13 cellular contexts compared by ENCODE assay signal in the genomic region with DNA sequence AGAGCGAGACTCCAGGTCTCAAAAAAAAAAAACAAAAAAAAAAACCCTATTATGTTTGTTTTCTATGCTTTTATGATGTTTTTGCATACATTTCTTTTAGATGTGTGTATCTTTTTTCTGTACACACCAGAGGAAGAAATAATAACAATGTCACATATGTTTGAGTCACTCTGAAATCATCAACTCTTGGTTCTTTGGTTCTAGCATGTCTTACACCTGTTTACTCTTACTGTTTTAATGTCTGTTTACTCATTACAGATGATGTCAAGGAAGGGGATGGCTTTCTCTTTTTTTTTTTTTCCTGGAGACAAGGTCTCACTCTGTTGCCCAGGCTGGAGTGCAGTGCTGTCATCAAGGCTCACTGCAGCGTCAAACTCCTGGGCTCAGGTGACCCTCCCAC. TPM values are rescaled to one million over a fixed set of nuclear protein-coding genes. Genes with fewer than 3 reads are reported as not detected.
A peak's percentile ranks its signal among the peaks of the same experiment; 100 is the strongest.
DNase-seq lines count a peak whose midpoint lies in the region; ATAC-seq lines count a peak whose summit lies in the region.
"Had no signal": no experiment of that assay in that cellular context is flagged by ENCODE, and none has a peak within 500 bp of the region (broad histone marks: within the 10 kb centered on the region; RNA-seq: fewer than 3 reads in every experiment).

No MANE protein-coding gene starts in this region.

- H3K4me1 Mint-ChIP-seq in CD4-positive, alpha-beta memory T cell: peaks cover 38 to 82% (median 57%) of the 10 kb centered on the region in 4 donors
- peaks cover 36 to 42% (median 37%) of the 10 kb centered on the region in 3 donors for H3K4me1 Mint-ChIP-seq in IgD-negative memory B cell
- H3K4me1 Mint-ChIP-seq in dendritic cell treated with granulocyte-macrophage colony-stimulating factor and Interleukin-4, amounts not matched to agents 40 ng/mL and 50 ng/mL, for 4 days (ENCODE audit: low read depth): peaks cover 55% of the 10 kb centered on the region
- peaks cover 41 to 43% of the 10 kb centered on the region in 2 donors for H3K4me1 Mint-ChIP-seq in natural killer cell treated with Interleukin-12 subunit alpha and Interleukin-12 subunit beta and Interleukin-15 and Interleukin-18, amount 100 ng/mL, for 72 hours (ENCODE audit: low read depth in 2 of 2)

- CTCF ChIA-PET in CD4-positive, alpha-beta memory T cell (lab: Charles Lee; ENCODE audit: partially characterized antibody): interaction anchor here (1.1 kb wide), 1 partner anchor 48 kb away, joined by 7 read pairs; the partner anchor contains the start of gene USP4

- DNase-seq in CD4-positive, alpha-beta memory T cell: no peak
- DNase-seq in natural killer cell treated with Interleukin-12 subunit alpha and Interleukin-12 subunit beta and Interleukin-15 and Interleukin-18, amount 100 ng/mL, for 72 hours (ENCODE audit: low spot score): no peak
- no peak for DNase-seq in SK-N-DZ (ENCODE audit: low spot score)
- DNase-seq in NCI-H2196 (lab: John Stamatoyannopoulos, UW; ENCODE audit: unreplicated experiment): no peak
- DNase-seq in ACHN: no peak
- DNase-seq in cerebellar cortex (ENCODE audit: low spot score): no peak
- DNase-seq: activated CD4-positive, alpha-beta T cell treated with anti-CD3 and anti-CD28 coated beads for 4 hours; activated effector memory CD4-positive, alpha-beta T cell treated with Interleukin-2 at 50 U/mL for 16 hours; GDM1; NCI-H510A treated with DMSO at 0.1 percent for 48 hours; stimulated activated naive CD8-positive, alpha-beta T cell treated with anti-CD3 and anti-CD28 coated beads, Interleukin-15, Interleukin-2, amounts not matched to agents 100 U/mL and 50 U/mL, for 24 hours had no signal

- H3K4me3 Mint-ChIP-seq in CD4-positive, alpha-beta memory T cell: peak overlapping the region in 3 of 8 donors; percentile 12 to 63 (median 26)
- peak overlapping the region in 1 of 4 donors; percentile 76 for H3K4me3 Mint-ChIP-seq in IgD-negative memory B cell
- no peak overlapping the region for H3K4me3 Mint-ChIP-seq in dendritic cell treated with granulocyte-macrophage colony-stimulating factor and Interleukin-4, amounts not matched to agents 40 ng/mL and 50 ng/mL, for 4 days
- no peak overlapping the region for H3K4me3 Mint-ChIP-seq in natural killer cell treated with Interleukin-12 subunit alpha and Interleukin-12 subunit beta and Interleukin-15 and Interleukin-18, amount 100 ng/mL, for 72 hours

- H3K27me3 Mint-ChIP-seq in CD4-positive, alpha-beta memory T cell: no peaks in the 10 kb centered on the region
- no peaks in the 10 kb centered on the region for H3K27me3 Mint-ChIP-seq in IgD-negative memory B cell
- no peaks in the 10 kb centered on the region for H3K27me3 Mint-ChIP-seq in dendritic cell treated with granulocyte-macrophage colony-stimulating factor and Interleukin-4, amounts not matched to agents 40 ng/mL and 50 ng/mL, for 4 days
- H3K27me3 Mint-ChIP-seq in natural killer cell treated with Interleukin-12 subunit alpha and Interleukin-12 subunit beta and Interleukin-15 and Interleukin-18, amount 100 ng/mL, for 72 hours: no peaks in the 10 kb centered on the region

- H3K36me3 Mint-ChIP-seq in CD4-positive, alpha-beta memory T cell: peaks cover 4 to 16% of the 10 kb centered on the region in 2 donors
- H3K36me3 Mint-ChIP-seq in IgD-negative memory B cell: peaks cover 8% of the 10 kb centered on the region
- H3K36me3 Mint-ChIP-seq in dendritic cell treated with granulocyte-macrophage colony-stimulating factor and Interleukin-4, amounts not matched to agents 40 ng/mL and 50 ng/mL, for 4 days (ENCODE audit: low read depth): peaks cover 42% of the 10 kb centered on the region
- no peaks in the 10 kb centered on the region for H3K36me3 Mint-ChIP-seq in natural killer cell treated with Interleukin-12 subunit alpha and Interleukin-12 subunit beta and Interleukin-15 and Interleukin-18, amount 100 ng/mL, for 72 hours

- no peak overlapping the region for H3K27ac ChIP-seq in CD4-positive, alpha-beta memory T cell (ENCODE audit: low read depth, low read length)

- H3K4me3 ChIP-seq in CD4-positive, alpha-beta memory T cell (ENCODE audit: low read length in 2 of 2): no peak overlapping the region

- H3K27ac Mint-ChIP-seq in CD4-positive, alpha-beta memory T cell: peak overlapping the region in 5 of 7 donors; percentile 37 to 77 (median 64)
- H3K27ac Mint-ChIP-seq in IgD-negative memory B cell: peak overlapping the region in 2 of 3 donors; percentile 12 to 63
- peak overlapping the region; percentile 63 for H3K27ac Mint-ChIP-seq in dendritic cell treated with granulocyte-macrophage colony-stimulating factor and Interleukin-4, amounts not matched to agents 40 ng/mL and 50 ng/mL, for 4 days
- H3K27ac Mint-ChIP-seq in natural killer cell treated with Interleukin-12 subunit alpha and Interleukin-12 subunit beta and Interleukin-15 and Interleukin-18, amount 100 ng/mL, for 72 hours: peak overlapping the region; percentile 20 to 77

- H3K27me3 ChIP-seq in CD4-positive, alpha-beta memory T cell (ENCODE audit: insufficient read depth, low read length): no peaks in the 10 kb centered on the region

- peak in 1 of 2 donors; percentile 27 for ATAC-seq in natural killer cell treated with Interleukin-12 subunit alpha and Interleukin-12 subunit beta and Interleukin-15 and Interleukin-18, amount 100 ng/mL, for 72 hours
- ATAC-seq: stimulated activated naive CD8-positive, alpha-beta T cell treated with anti-CD3 and anti-CD28 coated beads, Interleukin-15, Interleukin-2, amounts not matched to agents 100 U/mL and 50 U/mL, for 24 hours had no signal

- no peaks in the 10 kb centered on the region for H3K9me3 ChIP-seq in CD4-positive, alpha-beta memory T cell (ENCODE audit: control insufficient read depth in 1 of 2, low read length in 2 of 2)

- POLR2A ChIA-PET in CD4-positive, alpha-beta memory T cell (lab: Charles Lee; ENCODE audit: partially characterized antibody): interaction anchor here (1.0 to 3.2 kb wide), 2 partner anchors 17 to 48 kb away, joined by 4 to 12 read pairs; partner anchors contain the start of gene USP4

- intact Hi-C loops in CD4-positive, alpha-beta memory T cell (cut with micrococcal nuclease): no loop called here
- intact Hi-C loops in dendritic cell treated with granulocyte-macrophage colony-stimulating factor and Interleukin-4, amounts not matched to agents 40 ng/mL and 50 ng/mL, for 4 days (cut with micrococcal nuclease): no loop called here

- H3K9me3 Mint-ChIP-seq in CD4-positive, alpha-beta memory T cell: no peaks in the 10 kb centered on the region
- no peaks in the 10 kb centered on the region for H3K9me3 Mint-ChIP-seq in IgD-negative memory B cell
- no peaks in the 10 kb centered on the region for H3K9me3 Mint-ChIP-seq in dendritic cell treated with granulocyte-macrophage colony-stimulating factor and Interleukin-4, amounts not matched to agents 40 ng/mL and 50 ng/mL, for 4 days
- H3K9me3 Mint-ChIP-seq in natural killer cell treated with Interleukin-12 subunit alpha and Interleukin-12 subunit beta and Interleukin-15 and Interleukin-18, amount 100 ng/mL, for 72 hours: no peaks in the 10 kb centered on the region

- peaks cover 84% of the 10 kb centered on the region for H3K4me1 ChIP-seq in CD4-positive, alpha-beta memory T cell (ENCODE audit: insufficient read depth, low read length)

- H3K36me3 ChIP-seq in CD4-positive, alpha-beta memory T cell (ENCODE audit: insufficient read depth, low read length): peaks cover 4% of the 10 kb centered on the region

- in situ Hi-C loops in ACHN (cut with HindIII; ENCODE audit: low pct_ligation_motif_present, low pct_unique_long_range_greater_than_20kb, low sequenced_read_pairs): no loop called here

RNA-seq across cellular contexts. Expression of gene RHOA, which starts 24.1 kb away (rescaled TPM):
- 100 to 1,000 TPM; 246 to 269 TPM for total RNA-seq in CD4-positive, alpha-beta memory T cell
- polyA plus RNA-seq in CD4-positive, alpha-beta memory T cell: 100 to 1,000 TPM; 616 to 784 TPM
- polyA plus RNA-seq in IgD-negative memory B cell: 709 TPM
- 100 to 1,000 TPM; 436 to 448 TPM for total RNA-seq in natural killer cell treated with Interleukin-12 subunit alpha and Interleukin-12 subunit beta and Interleukin-15 and Interleukin-18, amount 100 ng/mL, for 72 hours
- polyA plus RNA-seq in SK-N-DZ (2014; cell fraction: cytosol; rRNA removed): 289 and 303 TPM in 2 replicates
- 135 and 139 TPM in 2 replicates for polyA plus RNA-seq in SK-N-DZ (2014; cell fraction: nucleus; rRNA removed)

RNA-seq across cellular contexts. Expression of gene TCTA, which starts 24.5 kb away (rescaled TPM):
- total RNA-seq in CD4-positive, alpha-beta memory T cell: 10 to 100 TPM; 38.0 to 39.0 TPM
- polyA plus RNA-seq in CD4-positive, alpha-beta memory T cell: 10 to 100 TPM; 27.8 to 37.8 TPM
- 34.2 TPM for polyA plus RNA-seq in IgD-negative memory B cell
- 10 to 100 TPM; 20.5 to 21.1 TPM for total RNA-seq in natural killer cell treated with Interleukin-12 subunit alpha and Interleukin-12 subunit beta and Interleukin-15 and Interleukin-18, amount 100 ng/mL, for 72 hours
- 13.0 and 15.2 TPM in 2 replicates for polyA plus RNA-seq in SK-N-DZ (2014; cell fraction: cytosol; rRNA removed)
- polyA plus RNA-seq in SK-N-DZ (2014; cell fraction: nucleus; rRNA removed): 1.9 and 5.5 TPM in 2 replicates

RNA-seq across cellular contexts. Expression of gene GPX1, which starts 29.6 kb away (rescaled TPM):
- 10 to 100 TPM; 75.7 to 77.7 TPM for total RNA-seq in CD4-positive, alpha-beta memory T cell
- 100 to 1,000 TPM; 124 to 177 TPM for polyA plus RNA-seq in CD4-positive, alpha-beta memory T cell
- polyA plus RNA-seq in IgD-negative memory B cell: 340 TPM
- total RNA-seq in natural killer cell treated with Interleukin-12 subunit alpha and Interleukin-12 subunit beta and Interleukin-15 and Interleukin-18, amount 100 ng/mL, for 72 hours: 100 to 1,000 TPM in 1 of 2 donors, 10 to 100 TPM in 1; 95.4 to 107 TPM
- polyA plus RNA-seq in SK-N-DZ (2014; cell fraction: cytosol; rRNA removed): 103 and 122 TPM in 2 replicates
- polyA plus RNA-seq in SK-N-DZ (2014; cell fraction: nucleus; rRNA removed): 56.1 and 66.9 TPM in 2 replicates

RNA-seq across cellular contexts. Expression of gene AMT, which starts 34.6 kb away (rescaled TPM):
- 1 to 10 TPM; 6.4 to 7.6 TPM for total RNA-seq in CD4-positive, alpha-beta memory T cell
- polyA plus RNA-seq in CD4-positive, alpha-beta memory T cell: under 1 TPM; 0.15 to 0.83 TPM
- polyA plus RNA-seq in IgD-negative memory B cell: 1.3 TPM
- total RNA-seq in natural killer cell treated with Interleukin-12 subunit alpha and Interleukin-12 subunit beta and Interleukin-15 and Interleukin-18, amount 100 ng/mL, for 72 hours: 1 to 10 TPM; 4.4 to 6.0 TPM
- 25.3 and 29.1 TPM in 2 replicates for polyA plus RNA-seq in SK-N-DZ (2014; cell fraction: cytosol; rRNA removed)
- polyA plus RNA-seq in SK-N-DZ (2014; cell fraction: nucleus; rRNA removed): 46.0 and 58.1 TPM in 2 replicates

RNA-seq across cellular contexts. Expression of gene NICN1, which starts 41.4 kb away (rescaled TPM):
- total RNA-seq in CD4-positive, alpha-beta memory T cell: 10 to 100 TPM; 16.7 to 17.8 TPM
- polyA plus RNA-seq in CD4-positive, alpha-beta memory T cell: 1 to 10 TPM; 4.1 to 6.2 TPM
- polyA plus RNA-seq in IgD-negative memory B cell: 10.1 TPM
- 10 to 100 TPM; 10.6 to 14.9 TPM for total RNA-seq in natural killer cell treated with Interleukin-12 subunit alpha and Interleukin-12 subunit beta and Interleukin-15 and Interleukin-18, amount 100 ng/mL, for 72 hours
- polyA plus RNA-seq in SK-N-DZ (2014; cell fraction: cytosol; rRNA removed): 6.7 and 8.0 TPM in 2 replicates
- 41.9 and 49.9 TPM in 2 replicates for polyA plus RNA-seq in SK-N-DZ (2014; cell fraction: nucleus; rRNA removed)
